8 cellular contexts compared by ENCODE assay signal in genomic region chr9:136885950-136886578, GRCh38. TPM values are rescaled to one million over a fixed set of nuclear protein-coding genes. Genes with fewer than 3 reads are reported as not detected.
DNase-seq lines count a peak whose midpoint lies in the region; ATAC-seq and TF ChIP-seq lines count a peak whose summit lies in the region.

TSS of gene TRAF2 (plus strand) at chr9:136886516. CDS start at chr9:136898741, 12,225 bp downstream.

- intact Hi-C loops in activated T-helper 1 cell treated with anti-CD3 and anti-CD28 coated beads, Interleukin-12 subunit alpha, Interleukin-12 subunit beta, Interleukin-2, Interleukin-4 antibody, amounts not matched to agents 30 ng/mL and 10 ng/mL and 1 ng/mL, durations not matched to agents 14 hours and 24 hours and 36 hours (cut with micrococcal nuclease): loop anchor here (1.0 to 5.0 kb wide), 7 partner anchors 16 to 355 kb away; partner anchors contain the start of genes EDF1, MAN1B1, PAXX and PHPT1
- intact Hi-C loops in naive thymus-derived CD4-positive, alpha-beta T cell (cut with micrococcal nuclease): loop anchor here (1.0 to 10.0 kb wide), 14 partner anchors 15 to 351 kb away; partner anchors contain the start of genes FBXW5 (in 2 of the 2), TMEM141 (in 2 of the 2), AJM1 (in 1 of the 2) and EDF1 (in 1 of the 2)

- DNase-seq in Daoy (ENCODE audit: low read depth): peak; percentile 100
- DNase-seq in GM23338 (ENCODE audit: low spot score): peak; percentile 98
- DNase-seq in LHCN-M2 (ENCODE audit: low read depth): peak; percentile 98
- peak; percentile 98 for DNase-seq in RPMI7951 (ENCODE audit: low read depth)
- peak; percentile 99 for DNase-seq in activated T-helper 1 cell treated with anti-CD3 and anti-CD28 coated beads, Interleukin-12 subunit alpha, Interleukin-12 subunit beta, Interleukin-2, Interleukin-4 antibody, amounts not matched to agents 30 ng/mL and 10 ng/mL and 1 ng/mL, durations not matched to agents 14 hours and 24 hours and 36 hours (ENCODE audit: low spot score)
- DNase-seq in fibroblast of lung (ENCODE audit: low read depth in 2 of 2): peak; percentile 99 to 100
- peak; percentile 93 to 98 (median 96) for DNase-seq in naive thymus-derived CD4-positive, alpha-beta T cell

- H4K20me1 ChIP-seq in GM23338 (replicated peaks; ENCODE audit: insufficient read depth) (peaks cover 24% of the 10 kb centered on the region), fibroblast of lung (ENCODE audit: control insufficient read depth, extremely low read depth, insufficient read depth, low read length) (no peaks in the 10 kb centered on the region)

- H3K9me2 ChIP-seq in GM23338 (ENCODE audit: insufficient read depth): no peaks in the 10 kb centered on the region

- POLR2A ChIA-PET in naive thymus-derived CD4-positive, alpha-beta T cell (lab: Charles Lee): interaction anchor here (0.7 to 2.4 kb wide), 15 partner anchors 11 to 159 kb away, joined by 3 to 9 read pairs (median 4); partner anchors contain the start of genes AJM1, EDF1, FBXW5 and TMEM141

- peak within 1 kb of the TSS; percentile 88 for H3K4me2 ChIP-seq in GM23338
- H3K4me2 ChIP-seq in fibroblast of lung (ENCODE audit: extremely low read depth, insufficient read depth, low read length): peak within 1 kb of the TSS; percentile 94

- no peak within 1 kb of the TSS for H3K27ac ChIP-seq in GM23338 (ENCODE audit: low read depth)
- peak within 1 kb of the TSS; percentile 65 for H3K27ac ChIP-seq in fibroblast of lung (ENCODE audit: insufficient read depth, low read length)
- H3K27ac ChIP-seq in naive thymus-derived CD4-positive, alpha-beta T cell (ENCODE audit: low read depth, low read length): peak within 1 kb of the TSS; percentile 97

- 0 out of 2 replicates have a peak within 1 kb of the TSS, but pooled peaks have one; percentile 13 for H3K27ac Mint-ChIP-seq in GM23338
- peak within 1 kb of the TSS; percentile 93 for H3K27ac Mint-ChIP-seq in activated T-helper 1 cell treated with anti-CD3 and anti-CD28 coated beads, Interleukin-12 subunit alpha, Interleukin-12 subunit beta, Interleukin-2, Interleukin-4 antibody, amounts not matched to agents 30 ng/mL and 10 ng/mL and 1 ng/mL, durations not matched to agents 14 hours and 24 hours and 36 hours
- H3K27ac Mint-ChIP-seq in naive thymus-derived CD4-positive, alpha-beta T cell: peak within 1 kb of the TSS; percentile 78 to 95 (median 89)
- peak within 1 kb of the TSS; percentile 78 for H3K27ac Mint-ChIP-seq in stimulated activated memory B cell treated with anti-CD40 and anti-IgM and Interleukin-4, amounts not matched to agents 10 μg/mL and 1 μg/mL and 100 μg/mL, for 72 hours

- peak; percentile 94 for ATAC-seq in GM23338
- ATAC-seq in naive thymus-derived CD4-positive, alpha-beta T cell: peak; percentile 95
- peak; percentile 95 for ATAC-seq in stimulated activated memory B cell treated with anti-CD40 and anti-IgM and Interleukin-4, amounts not matched to agents 10 μg/mL and 1 μg/mL and 100 μg/mL, for 72 hours

- no peaks in the 10 kb centered on the region for H3K36me3 Mint-ChIP-seq in GM23338 (ENCODE audit: low read depth)
- H3K36me3 Mint-ChIP-seq in activated T-helper 1 cell treated with anti-CD3 and anti-CD28 coated beads, Interleukin-12 subunit alpha, Interleukin-12 subunit beta, Interleukin-2, Interleukin-4 antibody, amounts not matched to agents 30 ng/mL and 10 ng/mL and 1 ng/mL, durations not matched to agents 14 hours and 24 hours and 36 hours (ENCODE audit: low read depth): peaks cover 17% of the 10 kb centered on the region
- peaks cover 0 to 5% (median 0%) of the 10 kb centered on the region in 5 donors for H3K36me3 Mint-ChIP-seq in naive thymus-derived CD4-positive, alpha-beta T cell
- H3K36me3 Mint-ChIP-seq in stimulated activated memory B cell treated with anti-CD40 and anti-IgM and Interleukin-4, amounts not matched to agents 10 μg/mL and 1 μg/mL and 100 μg/mL, for 72 hours: no peaks in the 10 kb centered on the region

- peak within 1 kb of the TSS; percentile 96 for H2AFZ ChIP-seq in GM23338
- peak within 1 kb of the TSS; percentile 88 for H2AFZ ChIP-seq in fibroblast of lung (ENCODE audit: low read length)

- TF ChIP-seq CTCF in GM23338 (conservative IDR thresholded peaks at IDR 0.05; ENCODE audit: low read depth in 2 of 2) (no peak), fibroblast of lung (conservative IDR thresholded peaks at IDR 0.05 in 1 of 2, IDR thresholded peaks at IDR 0.05 in 1 of 2; ENCODE audit: low read depth in 1 of 2, low read length in 2 of 2) (no peak)

- no peaks in the 10 kb centered on the region for H3K9me3 ChIP-seq in fibroblast of lung (ENCODE audit: control insufficient read depth, insufficient read depth, low read depth, low read length)
- H3K9me3 ChIP-seq in naive thymus-derived CD4-positive, alpha-beta T cell (ENCODE audit: control insufficient read depth in 2 of 3, low read length in 3 of 3): no peaks in the 10 kb centered on the region

- H3K36me3 ChIP-seq in GM23338 (ENCODE audit: insufficient read depth): no peaks in the 10 kb centered on the region
- H3K36me3 ChIP-seq in fibroblast of lung (ENCODE audit: control insufficient read depth, insufficient read depth, low read length): no peaks in the 10 kb centered on the region
- peaks cover 0 to 6% (median 0%) of the 10 kb centered on the region in 3 experiments for H3K36me3 ChIP-seq in naive thymus-derived CD4-positive, alpha-beta T cell (ENCODE audit: control insufficient read depth in 2 of 3, insufficient read depth in 3 of 3, low read length in 3 of 3)

- peak within 1 kb of the TSS; percentile 80 for H3K9ac ChIP-seq in fibroblast of lung (ENCODE audit: insufficient read depth, low read length)

- no peaks in the 10 kb centered on the region for H3F3A ChIP-seq in GM23338 (replicated peaks; ENCODE audit: low read depth)

- H3K4me3 Mint-ChIP-seq in GM23338: peak within 1 kb of the TSS; percentile 78
- peak within 1 kb of the TSS; percentile 98 for H3K4me3 Mint-ChIP-seq in activated T-helper 1 cell treated with anti-CD3 and anti-CD28 coated beads, Interleukin-12 subunit alpha, Interleukin-12 subunit beta, Interleukin-2, Interleukin-4 antibody, amounts not matched to agents 30 ng/mL and 10 ng/mL and 1 ng/mL, durations not matched to agents 14 hours and 24 hours and 36 hours
- H3K4me3 Mint-ChIP-seq in naive thymus-derived CD4-positive, alpha-beta T cell: peak within 1 kb of the TSS; percentile 83 to 99 (median 86)
- peak within 1 kb of the TSS; percentile 95 for H3K4me3 Mint-ChIP-seq in stimulated activated memory B cell treated with anti-CD40 and anti-IgM and Interleukin-4, amounts not matched to agents 10 μg/mL and 1 μg/mL and 100 μg/mL, for 72 hours

- CTCF ChIA-PET in naive thymus-derived CD4-positive, alpha-beta T cell (lab: Charles Lee): no interaction called here

- peak within 1 kb of the TSS; percentile 91 for H3K4me3 ChIP-seq in GM23338
- peak within 1 kb of the TSS; percentile 53 to 85 (median 78) for H3K4me3 ChIP-seq in fibroblast of lung (replicated peaks in 1 of 4; ENCODE audit: control extremely low read depth in 1 of 4, insufficient read depth in 1 of 4, low read depth in 3 of 4, low read length in 4 of 4)
- H3K4me3 ChIP-seq in naive thymus-derived CD4-positive, alpha-beta T cell (ENCODE audit: low read length): peak within 1 kb of the TSS; percentile 76

- H3K79me2 ChIP-seq in GM23338 (replicated peaks; ENCODE audit: insufficient read depth) (peaks cover 42% of the 10 kb centered on the region), fibroblast of lung (ENCODE audit: control insufficient read depth, insufficient read depth, low read length) (peaks cover 29% of the 10 kb centered on the region)

- H3K4me1 ChIP-seq in GM23338 (ENCODE audit: insufficient read depth) (peaks cover 7% of the 10 kb centered on the region), fibroblast of lung (ENCODE audit: control insufficient read depth, extremely low read depth, insufficient read depth, low read length) (peaks cover 3% of the 10 kb centered on the region)
- peaks cover 26 to 29% of the 10 kb centered on the region in 2 donors for H3K4me1 ChIP-seq in naive thymus-derived CD4-positive, alpha-beta T cell (ENCODE audit: control insufficient read depth in 2 of 2, insufficient read depth in 2 of 2, low read length in 2 of 2)

- peaks cover 17% of the 10 kb centered on the region for H3K27me3 Mint-ChIP-seq in GM23338 (ENCODE audit: insufficient read depth, low read depth, poor library complexity)
- no peaks in the 10 kb centered on the region for H3K27me3 Mint-ChIP-seq in activated T-helper 1 cell treated with anti-CD3 and anti-CD28 coated beads, Interleukin-12 subunit alpha, Interleukin-12 subunit beta, Interleukin-2, Interleukin-4 antibody, amounts not matched to agents 30 ng/mL and 10 ng/mL and 1 ng/mL, durations not matched to agents 14 hours and 24 hours and 36 hours (ENCODE audit: insufficient read depth)
- no peaks in the 10 kb centered on the region for H3K27me3 Mint-ChIP-seq in naive thymus-derived CD4-positive, alpha-beta T cell
- H3K27me3 Mint-ChIP-seq in stimulated activated memory B cell treated with anti-CD40 and anti-IgM and Interleukin-4, amounts not matched to agents 10 μg/mL and 1 μg/mL and 100 μg/mL, for 72 hours: no peaks in the 10 kb centered on the region

- H3K4me1 Mint-ChIP-seq in GM23338: peaks cover 7% of the 10 kb centered on the region; the same call in 2 of the 3 replicates
- H3K4me1 Mint-ChIP-seq in activated T-helper 1 cell treated with anti-CD3 and anti-CD28 coated beads, Interleukin-12 subunit alpha, Interleukin-12 subunit beta, Interleukin-2, Interleukin-4 antibody, amounts not matched to agents 30 ng/mL and 10 ng/mL and 1 ng/mL, durations not matched to agents 14 hours and 24 hours and 36 hours (ENCODE audit: low read depth): peaks cover 44% of the 10 kb centered on the region
- H3K4me1 Mint-ChIP-seq in naive thymus-derived CD4-positive, alpha-beta T cell: peaks cover 17 to 53% (median 37%) of the 10 kb centered on the region in 7 donors
- H3K4me1 Mint-ChIP-seq in stimulated activated memory B cell treated with anti-CD40 and anti-IgM and Interleukin-4, amounts not matched to agents 10 μg/mL and 1 μg/mL and 100 μg/mL, for 72 hours: peaks cover 49% of the 10 kb centered on the region

- H3K9me3 Mint-ChIP-seq in GM23338: no peaks in the 10 kb centered on the region
- no peaks in the 10 kb centered on the region for H3K9me3 Mint-ChIP-seq in activated T-helper 1 cell treated with anti-CD3 and anti-CD28 coated beads, Interleukin-12 subunit alpha, Interleukin-12 subunit beta, Interleukin-2, Interleukin-4 antibody, amounts not matched to agents 30 ng/mL and 10 ng/mL and 1 ng/mL, durations not matched to agents 14 hours and 24 hours and 36 hours
- H3K9me3 Mint-ChIP-seq in naive thymus-derived CD4-positive, alpha-beta T cell: no peaks in the 10 kb centered on the region
- no peaks in the 10 kb centered on the region for H3K9me3 Mint-ChIP-seq in stimulated activated memory B cell treated with anti-CD40 and anti-IgM and Interleukin-4, amounts not matched to agents 10 μg/mL and 1 μg/mL and 100 μg/mL, for 72 hours

- H3K27me3 ChIP-seq in GM23338 (ENCODE audit: insufficient read depth): no peaks in the 10 kb centered on the region
- no peaks in the 10 kb centered on the region for H3K27me3 ChIP-seq in fibroblast of lung (ENCODE audit: control insufficient read depth, insufficient read depth, low read length)
- H3K27me3 ChIP-seq in naive thymus-derived CD4-positive, alpha-beta T cell (ENCODE audit: control insufficient read depth in 2 of 2, insufficient read depth in 2 of 2, low read length in 2 of 2): no peaks in the 10 kb centered on the region

RNA-seq across cellular contexts. Expression of gene TRAF2, which starts in this region (rescaled TPM):
- total RNA-seq in Daoy (2014; rRNA removed; shearing (Covaris generic)): 25.4 and 34.6 TPM in 2 replicates
- total RNA-seq in GM23338 (2014; rRNA removed; shearing (Covaris generic)): 31.5 and 39.9 TPM in 2 replicates
- polyA plus RNA-seq in GM23338 (2016; fragmentation: Nextera tagmentation; extraction: Ambion mirVana) (24.8 and 25.4 TPM in 2 replicates), fibroblast of lung (3.7 and 4.3 TPM in 2 replicates)
- total RNA-seq in LHCN-M2 (2014; rRNA removed) (11.7 and 12.6 TPM in 2 replicates), fibroblast of lung (8.0 and 8.4 TPM in 2 replicates)
- 10.4 TPM for polyA plus RNA-seq in LHCN-M2 (2012)
- 10.1 and 13.7 TPM in 2 replicates for total RNA-seq in RPMI7951 (2014; rRNA removed; shearing (Covaris generic))
- total RNA-seq in activated T-helper 1 cell treated with anti-CD3 and anti-CD28 coated beads, Interleukin-12 subunit alpha, Interleukin-12 subunit beta, Interleukin-2, Interleukin-4 antibody, amounts not matched to agents 30 ng/mL and 10 ng/mL and 1 ng/mL, durations not matched to agents 14 hours and 24 hours and 36 hours: 67.4 and 76.3 TPM in 2 replicates
- polyA plus RNA-seq in fibroblast of lung (2012): 5.2 and 7.6 TPM in 2 replicates
- polyA minus RNA-seq in fibroblast of lung (ENCODE audit: low replicate concordance): 11.0 and 17.7 TPM in 2 replicates
- 10 to 100 TPM; 14.6 to 72.8 (median 29.6) TPM for total RNA-seq in naive thymus-derived CD4-positive, alpha-beta T cell
- polyA plus RNA-seq in naive thymus-derived CD4-positive, alpha-beta T cell: 10 to 100 TPM; 11.9 to 29.1 TPM

Comparison
In these comparisons a context has a peak if more than half of its experiments do, and no peak if none do; other contexts are left out.
1. H3K27ac Mint-ChIP-seq: peak in every context shown above with its lines; median percentile 93 in activated T-helper 1 cell treated with anti-CD3 and anti-CD28 coated beads, Interleukin-12 subunit alpha, Interleukin-12 subunit beta, Interleukin-2, Interleukin-4 antibody, amounts not matched to agents 30 ng/mL and 10 ng/mL and 1 ng/mL, durations not matched to agents 14 hours and 24 hours and 36 hours; 89 in naive thymus-derived CD4-positive, alpha-beta T cell; 78 in stimulated activated memory B cell treated with anti-CD40 and anti-IgM and Interleukin-4, amounts not matched to agents 10 μg/mL and 1 μg/mL and 100 μg/mL, for 72 hours; 13 in GM23338.